ENCODE assay signal across 1 cellular context in genomic region chr17:67461876-67462275, GRCh38.
TF ChIP-seq lines count a peak whose summit lies in the region.

No MANE protein-coding gene starts in this region.

TF ChIP-seq in HepG2, 621 proteins besides CTCF, POLR2A, EP300 and RAD21 (continued from another document):
- TF ChIP-seq NFIC (IDR thresholded peaks at IDR 0.05; ENCODE audit: low read length) (no peak), ZNF720 (CRISPR knock-in tag; IDR thresholded peaks at IDR 0.05) (no peak), ZNF343 (CRISPR knock-in tag; IDR thresholded peaks at IDR 0.05) (no peak), PAF1 (CRISPR knock-in tag; IDR thresholded peaks at IDR 0.05) (no peak), SOX13 (IDR thresholded peaks at IDR 0.05) (no peak), SOX13 (CRISPR knock-in tag; conservative IDR thresholded peaks at IDR 0.05 in 1 of 2, IDR thresholded peaks at IDR 0.05 in 1 of 2) (no peak), CAMTA2 (CRISPR knock-in tag; IDR thresholded peaks at IDR 0.05; ENCODE audit: borderline replicate concordance) (no peak), ZNF224 (CRISPR knock-in tag; IDR thresholded peaks at IDR 0.05) (no peak)
